9 cellular contexts compared by ENCODE assay signal in the genomic region with DNA sequence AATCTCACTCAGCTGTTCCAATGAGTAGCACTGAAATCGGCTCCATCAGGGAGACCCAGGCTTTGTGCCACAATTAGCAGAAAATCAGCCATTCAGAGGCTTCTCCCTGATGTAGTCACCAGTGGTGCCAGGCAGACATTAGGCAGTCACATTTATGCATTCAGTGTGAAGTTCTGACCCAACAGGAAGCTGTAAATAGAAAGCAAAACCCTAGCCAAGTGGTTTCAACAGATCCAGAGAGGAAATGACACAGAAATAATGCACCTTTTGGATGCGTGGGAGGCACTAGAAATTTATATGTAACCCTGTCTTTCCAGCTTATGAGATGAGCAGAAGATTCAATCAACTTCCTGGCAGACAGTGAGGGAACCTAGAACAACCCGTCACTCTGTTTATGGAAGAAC.
DNase-seq lines count a peak whose midpoint lies in the region; ATAC-seq and TF ChIP-seq lines count a peak whose summit lies in the region.
"Had no signal": no experiment of that assay in that cellular context is flagged by ENCODE, and none has a peak within 500 bp of the region (broad histone marks: within the 10 kb centered on the region; RNA-seq: fewer than 3 reads in every experiment).

No MANE protein-coding gene starts in this region.

- H3F3A ChIP-seq in GM23338 (replicated peaks; ENCODE audit: low read depth): no peaks in the 10 kb centered on the region

- H3K79me2 ChIP-seq in GM23338 (replicated peaks; ENCODE audit: insufficient read depth): no peaks in the 10 kb centered on the region
- H3K79me2 ChIP-seq: parathyroid adenoma had no signal

- peak overlapping the region; percentile 79 to 86 for H3K27ac Mint-ChIP-seq in natural killer cell treated with Interleukin-12 subunit alpha and Interleukin-12 subunit beta and Interleukin-15 and Interleukin-18, amount 100 ng/mL, for 72 hours
- H3K27ac Mint-ChIP-seq in GM23338: no peak overlapping the region

- peaks cover 4% of the 10 kb centered on the region for H3K9me3 Mint-ChIP-seq in natural killer cell treated with Interleukin-12 subunit alpha and Interleukin-12 subunit beta and Interleukin-15 and Interleukin-18, amount 100 ng/mL, for 72 hours
- no peaks in the 10 kb centered on the region for H3K9me3 Mint-ChIP-seq in GM23338

- H4K20me1 ChIP-seq in GM23338 (replicated peaks; ENCODE audit: insufficient read depth): no peaks in the 10 kb centered on the region

- H3K36me3 Mint-ChIP-seq in natural killer cell treated with Interleukin-12 subunit alpha and Interleukin-12 subunit beta and Interleukin-15 and Interleukin-18, amount 100 ng/mL, for 72 hours: no peaks in the 10 kb centered on the region
- no peaks in the 10 kb centered on the region for H3K36me3 Mint-ChIP-seq in GM23338 (ENCODE audit: low read depth)

- H2AFZ ChIP-seq in GM23338: no peak overlapping the region
- H2AFZ ChIP-seq: parathyroid adenoma had no signal

- no peaks in the 10 kb centered on the region for H3K27me3 ChIP-seq in GM23338 (ENCODE audit: insufficient read depth)

- no peaks in the 10 kb centered on the region for H3K9me2 ChIP-seq in GM23338 (ENCODE audit: insufficient read depth)

- peaks cover 8 to 9% of the 10 kb centered on the region in 2 donors for H3K4me1 Mint-ChIP-seq in natural killer cell treated with Interleukin-12 subunit alpha and Interleukin-12 subunit beta and Interleukin-15 and Interleukin-18, amount 100 ng/mL, for 72 hours (ENCODE audit: low read depth in 2 of 2)
- peaks cover 11% of the 10 kb centered on the region; the same call in 2 of the 3 replicates for H3K4me1 Mint-ChIP-seq in GM23338

- no peaks in the 10 kb centered on the region for H3K36me3 ChIP-seq in GM23338 (ENCODE audit: insufficient read depth)

- H3K4me2 ChIP-seq in GM23338: no peak overlapping the region

- peak overlapping the region; percentile 62 for H3K4me3 Mint-ChIP-seq in natural killer cell treated with Interleukin-12 subunit alpha and Interleukin-12 subunit beta and Interleukin-15 and Interleukin-18, amount 100 ng/mL, for 72 hours
- no peak overlapping the region for H3K4me3 Mint-ChIP-seq in GM23338

- H3K4me1 ChIP-seq in GM23338 (ENCODE audit: insufficient read depth): no peaks in the 10 kb centered on the region
- H3K4me1 ChIP-seq: parathyroid adenoma had no signal

- DNase-seq in SKM-1 treated with dmso at 0.1 percent for 144 hours (lab: John Stamatoyannopoulos, UW; ENCODE audit: unreplicated experiment) (peak; percentile 25), SKM-1 (lab: John Stamatoyannopoulos, UW; ENCODE audit: unreplicated experiment) (no peak), cardiac fibroblast (ENCODE audit: low read depth in 2 of 2) (peak; percentile 58 to 76), GM23338 (ENCODE audit: low spot score) (no peak), OCI-M2 (lab: John Stamatoyannopoulos, UW; ENCODE audit: unreplicated experiment) (no peak)
- no peak for DNase-seq in natural killer cell treated with Interleukin-12 subunit alpha and Interleukin-12 subunit beta and Interleukin-15 and Interleukin-18, amount 100 ng/mL, for 72 hours (ENCODE audit: low spot score)
- no peak for DNase-seq in stimulated activated naive CD4-positive, alpha-beta T cell treated with Interleukin-2 at 50 U/mL for 16 hours (lab: John Stamatoyannopoulos, UW)

- TF ChIP-seq CTCF in cardiac fibroblast (IDR thresholded peaks at IDR 0.05; ENCODE audit: low read depth, low read length) (no peak), GM23338 (conservative IDR thresholded peaks at IDR 0.05; ENCODE audit: low read depth in 2 of 2) (no peak)

- H3K4me3 ChIP-seq in cardiac fibroblast (replicated peaks in 1 of 2; ENCODE audit: low read depth in 2 of 2, low read length in 2 of 2) (no peak overlapping the region), GM23338 (no peak overlapping the region)

- ATAC-seq in HG03432 (IDR thresholded peaks at IDR 0.05; ENCODE audit: unreplicated experiment) (peak; percentile 91), GM23338 (no peak)
- peak; percentile 77 to 93 for ATAC-seq in natural killer cell treated with Interleukin-12 subunit alpha and Interleukin-12 subunit beta and Interleukin-15 and Interleukin-18, amount 100 ng/mL, for 72 hours

- no peak overlapping the region for H3K27ac ChIP-seq in GM23338 (ENCODE audit: low read depth)
- H3K27ac ChIP-seq: parathyroid adenoma had no signal

- H3K27me3 Mint-ChIP-seq in natural killer cell treated with Interleukin-12 subunit alpha and Interleukin-12 subunit beta and Interleukin-15 and Interleukin-18, amount 100 ng/mL, for 72 hours: no peaks in the 10 kb centered on the region
- H3K27me3 Mint-ChIP-seq in GM23338 (ENCODE audit: insufficient read depth, low read depth, poor library complexity): peaks cover 2% of the 10 kb centered on the region

TF ChIP-seq in GM23338, 12 proteins besides CTCF, POLR2A, EP300 and RAD21 (continues in another document):
- TF ChIP-seq, protein P1, sequence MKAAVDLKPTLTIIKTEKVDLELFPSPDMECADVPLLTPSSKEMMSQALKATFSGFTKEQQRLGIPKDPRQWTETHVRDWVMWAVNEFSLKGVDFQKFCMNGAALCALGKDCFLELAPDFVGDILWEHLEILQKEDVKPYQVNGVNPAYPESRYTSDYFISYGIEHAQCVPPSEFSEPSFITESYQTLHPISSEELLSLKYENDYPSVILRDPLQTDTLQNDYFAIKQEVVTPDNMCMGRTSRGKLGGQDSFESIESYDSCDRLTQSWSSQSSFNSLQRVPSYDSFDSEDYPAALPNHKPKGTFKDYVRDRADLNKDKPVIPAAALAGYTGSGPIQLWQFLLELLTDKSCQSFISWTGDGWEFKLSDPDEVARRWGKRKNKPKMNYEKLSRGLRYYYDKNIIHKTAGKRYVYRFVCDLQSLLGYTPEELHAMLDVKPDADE (IDR thresholded peaks at IDR 0.05): no peak
- TF ChIP-seq ZNF331 (CRISPR knock-in tag; IDR thresholded peaks at IDR 0.05; ENCODE audit: low read depth): no peak
- no peak for TF ChIP-seq CREB1 (CRISPR knock-in tag; IDR thresholded peaks at IDR 0.05; ENCODE audit: low read depth)
- TF ChIP-seq STAT1 (IDR thresholded peaks at IDR 0.05; ENCODE audit: unreplicated experiment): no peak
- TF ChIP-seq NANOG (IDR thresholded peaks at IDR 0.05; ENCODE audit: borderline replicate concordance): no peak
- TF ChIP-seq ZNF114 (CRISPR knock-in tag; IDR thresholded peaks at IDR 0.05): no peak
- TF ChIP-seq EZH2 (IDR thresholded peaks at IDR 0.05; ENCODE audit: low read depth, unreplicated experiment): no peak
- TF ChIP-seq POLR2AphosphoS5 (IDR thresholded peaks at IDR 0.05; ENCODE audit: low read depth): no peak
- no peak for TF ChIP-seq EZH2phosphoT487 (IDR thresholded peaks at IDR 0.05; ENCODE audit: unreplicated experiment)
- TF ChIP-seq ZNF462 (CRISPR knock-in tag; IDR thresholded peaks at IDR 0.05): no peak

Comparison
In these comparisons a context has a peak if more than half of its experiments do, and no peak if none do; other contexts are left out.
1. DNase-seq: peak in SKM-1 treated with dmso at 0.1 percent for 144 hours (single experiment) and cardiac fibroblast (2 of 2); none in SKM-1 (single experiment), natural killer cell treated with Interleukin-12 subunit alpha and Interleukin-12 subunit beta and Interleukin-15 and Interleukin-18, amount 100 ng/mL, for 72 hours (single experiment), GM23338 (single experiment), stimulated activated naive CD4-positive, alpha-beta T cell treated with Interleukin-2 at 50 U/mL for 16 hours (single experiment) and OCI-M2 (single experiment).